Comparison of ENCODE assay signal across 2 cellular contexts in genomic region chr16:19187961-19188360, GRCh38. TPM values are rescaled to one million over a fixed set of nuclear protein-coding genes. Genes with fewer than 3 reads are reported as not detected.
"Had no signal": no experiment of that assay in that cellular context is flagged by ENCODE, and none has a peak within 500 bp of the region (broad histone marks: within the 10 kb centered on the region; RNA-seq: fewer than 3 reads in every experiment).

No MANE protein-coding gene starts in this region.

RNA-seq across cellular contexts. Expression of gene SYT17, which starts 19.9 kb away (rescaled TPM):
- total RNA-seq: HepG2, IMR-90 had no signal
- polyA plus RNA-seq: IMR-90 had no signal
